9 cellular contexts compared by ENCODE assay signal in genomic region chr11:113587318-113587739, GRCh38.
DNase-seq lines count a peak whose midpoint lies in the region; ATAC-seq and TF ChIP-seq lines count a peak whose summit lies in the region.
"Had no signal": no experiment of that assay in that cellular context is flagged by ENCODE, and none has a peak within 500 bp of the region (broad histone marks: within the 10 kb centered on the region; RNA-seq: fewer than 3 reads in every experiment).

No MANE protein-coding gene starts in this region.

- H3K36me3 Mint-ChIP-seq in progenitor cell of endocrine pancreas (ENCODE audit: insufficient read depth): no peaks in the 10 kb centered on the region

- no peaks in the 10 kb centered on the region for H3K9me3 Mint-ChIP-seq in progenitor cell of endocrine pancreas (ENCODE audit: low read depth)

- ATAC-seq in GM18519 (IDR thresholded peaks at IDR 0.05; ENCODE audit: low FRiP score, unreplicated experiment) (peak; percentile 39), GM21619 (IDR thresholded peaks at IDR 0.05; ENCODE audit: unreplicated experiment) (peak; percentile 96)

- no peak for TF ChIP-seq POLR2A in lower leg skin (IDR thresholded peaks at IDR 0.05)

- intact Hi-C loops in lower leg skin (cut with DNase I; ENCODE audit: low total_unique reads): no loop called here

- WGBS in lower leg skin, 2 donors: 81% methylated on average over 4 of the region's 4 CpGs

- no peak overlapping the region for H3K4me3 ChIP-seq in fibroblast of mammary gland (ENCODE audit: control insufficient read depth, low read depth, low read length)
- no peak overlapping the region for H3K4me3 ChIP-seq in lower leg skin (ENCODE audit: low read depth, poor library complexity, severe bottlenecking)

- TF ChIP-seq CTCF in fibroblast of mammary gland (conservative IDR thresholded peaks at IDR 0.05; ENCODE audit: control insufficient read depth, insufficient read depth, low read depth, low read length) (no peak), progenitor cell of endocrine pancreas (IDR thresholded peaks at IDR 0.05; ENCODE audit: unreplicated experiment) (no peak), lower leg skin (IDR thresholded peaks at IDR 0.05) (no peak)

- H3K4me1 Mint-ChIP-seq in progenitor cell of endocrine pancreas (ENCODE audit: low read depth): no peaks in the 10 kb centered on the region

- H3K4me3 Mint-ChIP-seq in progenitor cell of endocrine pancreas (ENCODE audit: low read depth): no peak overlapping the region

- DNase-seq in HT1080 (ENCODE audit: low read depth): peak; percentile 81
- peak; percentile 7 for DNase-seq in fibroblast of mammary gland (ENCODE audit: low read depth)
- DNase-seq in NCI-H82 (lab: John Stamatoyannopoulos, UW): no peak
- DNase-seq in progenitor cell of endocrine pancreas (ENCODE audit: low spot score, unreplicated experiment): no peak
- no peak for DNase-seq in lower leg skin (ENCODE audit: low spot score in 2 of 2)
- no peak for DNase-seq in activated CD4-positive, CD25-positive, alpha-beta regulatory T cell (lab: John Stamatoyannopoulos, UW)
- DNase-seq: NCI-H1436 treated with DMSO at 0.1 percent for 48 hours had no signal

- no peaks in the 10 kb centered on the region for H3K27me3 Mint-ChIP-seq in progenitor cell of endocrine pancreas

- H3K27ac Mint-ChIP-seq in progenitor cell of endocrine pancreas: no peak overlapping the region

Comparison
In these comparisons a context has a peak if more than half of its experiments do, and no peak if none do; other contexts are left out.
1. DNase-seq: peak in HT1080 (single experiment) and fibroblast of mammary gland (single experiment); none in NCI-H82 (single experiment), progenitor cell of endocrine pancreas (single experiment), lower leg skin (0 of 2) and activated CD4-positive, CD25-positive, alpha-beta regulatory T cell (0 of 4).